32 cellular contexts compared by ENCODE assay signal in genomic region chr6:160301341-160301740, GRCh38. TPM values are rescaled to one million over a fixed set of nuclear protein-coding genes. Genes with fewer than 3 reads are reported as not detected.
"Had no signal": no experiment of that assay in that cellular context is flagged by ENCODE, and none has a peak within 500 bp of the region (broad histone marks: within the 10 kb centered on the region; RNA-seq: fewer than 3 reads in every experiment).

No MANE protein-coding gene starts in this region.

- H3K27ac ChIP-seq: brain microvascular endothelial cell, foreskin keratinocyte, heart right ventricle, left lung, lower lobe of right lung, pancreas, testis, upper lobe of right lung, VCaP had no signal

- H3K27me3 ChIP-seq: brain microvascular endothelial cell, foreskin keratinocyte, left lung, pancreas, testis, upper lobe of right lung had no signal

- H3K9me3 ChIP-seq: heart right ventricle, lower lobe of right lung, pancreas, testis, upper lobe of right lung had no signal

- ATAC-seq: activated CD4-positive, CD25-positive, alpha-beta regulatory T cell treated with anti-CD3 and anti-CD28 coated beads, Interleukin-2, amount 50 U/mL, for 24 hours; heart right ventricle; left lung; lower lobe of right lung; pancreas; stimulated activated naive CD8-positive, alpha-beta T cell treated with anti-CD3 and anti-CD28 coated beads, Interleukin-15, Interleukin-2, amounts not matched to agents 100 U/mL and 50 U/mL, for 24 hours had no signal

- H3K4me3 ChIP-seq: heart right ventricle, left lung, lower lobe of right lung, pancreas, skin epidermis, testis, upper lobe of right lung had no signal

- H3K36me3 ChIP-seq: brain microvascular endothelial cell, heart right ventricle, left lung, lower lobe of right lung, pancreas, upper lobe of right lung had no signal

- DNase-seq: activated CD4-positive, alpha-beta T cell treated with anti-CD3 and anti-CD28 coated beads for 48 hours; activated CD4-positive, alpha-beta T cell treated with anti-CD3 and anti-CD28 coated beads, Interleukin-2, amount 50 U/mL, for 48 hours; activated CD8-positive, alpha-beta memory T cell treated with anti-CD3 and anti-CD28 coated beads for 24 hours; activated gamma-delta T cell; activated naive CD4-positive, alpha-beta T cell treated with anti-CD3 and anti-CD28 coated beads, Interleukin-2, amount 10 ng/mL, durations not matched to agents 7 days and 5 days; activated naive CD8-positive, alpha-beta T cell treated with anti-CD3 and anti-CD28 coated beads, Interleukin-2, amount 10 ng/mL, durations not matched to agents 7 days and 5 days; activated T-cell treated with anti-CD3 and anti-CD28 coated beads, Interleukin-2, amount 50 U/mL, for 1 hour; brain microvascular endothelial cell; foreskin keratinocyte; heart right ventricle; left lung; lower lobe of right lung; mesenchymal stem cell; pancreas; right cardiac atrium; stimulated activated CD4-positive, alpha-beta T cell treated with anti-CD3 and anti-CD28 coated beads, Interleukin-12 subunit alpha, Interleukin-12 subunit beta, amount 100 ng/mL, for 4 hours; stimulated activated CD4-positive, alpha-beta T cell treated with anti-CD3 and anti-CD28 coated beads, Interleukin-4, amount 100 ng/mL, for 1 hour; stimulated activated naive CD8-positive, alpha-beta T cell treated with anti-CD3 and anti-CD28 coated beads, Interleukin-15, Interleukin-2, amounts not matched to agents 100 U/mL and 50 U/mL, for 24 hours; testis; upper lobe of right lung had no signal

- H3K4me1 ChIP-seq: left lung, lower lobe of right lung, pancreas, testis, upper lobe of right lung had no signal

RNA-seq across cellular contexts. Expression of gene SLC22A2, which starts 42.7 kb away (rescaled TPM):
- total RNA-seq: activated naive CD8-positive, alpha-beta T cell treated with anti-CD3 and anti-CD28 coated beads, Interleukin-2, amount 10 ng/mL, durations not matched to agents 7 days and 5 days; astrocyte; cardiac septum; chondrocyte; endothelial cell of umbilical vein; foreskin keratinocyte; glomerular endothelial cell; heart right ventricle; left lung; lower lobe of right lung; mononuclear cell; pancreas; pulmonary artery endothelial cell; right cardiac atrium; T-helper 1 cell treated with Interleukin-12 subunit alpha and Interleukin-12 subunit beta and Interleukin-4 antibody, amounts not matched to agents 30 ng/mL and 1 ng/mL, for 36 hours; upper lobe of right lung had no signal
- polyA plus RNA-seq: endothelial cell of umbilical vein, foreskin keratinocyte, heart right ventricle, neural cell, pancreas had no signal

RNA-seq across cellular contexts. Expression of gene SLC22A3, which starts 46.8 kb away (rescaled TPM):
- total RNA-seq: activated naive CD8-positive, alpha-beta T cell treated with anti-CD3 and anti-CD28 coated beads, Interleukin-2, amount 10 ng/mL, durations not matched to agents 7 days and 5 days; endothelial cell of umbilical vein; mononuclear cell; T-helper 1 cell treated with Interleukin-12 subunit alpha and Interleukin-12 subunit beta and Interleukin-4 antibody, amounts not matched to agents 30 ng/mL and 1 ng/mL, for 36 hours had no signal
- polyA plus RNA-seq: endothelial cell of umbilical vein, neural cell had no signal
